10 cellular contexts compared by ENCODE assay signal in the genomic region with DNA sequence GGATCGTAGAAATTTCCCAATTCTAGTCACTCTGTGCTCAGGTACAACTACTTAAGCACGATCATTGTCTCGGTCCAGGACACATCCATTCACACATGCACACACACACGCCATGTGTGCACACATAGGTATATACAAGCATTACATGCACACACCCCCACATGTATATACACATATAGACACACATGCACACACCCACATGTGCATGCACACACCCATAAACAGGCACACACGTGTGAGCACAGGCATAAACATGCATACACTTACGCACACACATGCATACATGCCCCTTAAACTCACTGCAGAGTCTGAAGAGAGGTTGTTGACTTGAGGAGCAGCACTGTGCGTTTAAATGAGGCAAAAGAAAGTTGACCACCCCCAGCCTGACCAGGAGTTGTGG.
"Had no signal": no experiment of that assay in that cellular context is flagged by ENCODE, and none has a peak within 500 bp of the region (broad histone marks: within the 10 kb centered on the region; RNA-seq: fewer than 3 reads in every experiment).

No MANE protein-coding gene starts in this region.

- H3K4me3 ChIP-seq: GM23248, K562 had no signal

- H2AFZ ChIP-seq: GM23248 had no signal

- H3K9ac ChIP-seq: GM23248 had no signal

- FAIRE-seq: H54, K562 had no signal

- DNase-seq: GM23248, GOT3, H9, HCEC 1CT, HFFc6, IMR-90, KG1 had no signal

- H3K4me3 Mint-ChIP-seq: H9, HFFc6 had no signal

- H3K27ac ChIP-seq: GM23248, HL-60 had no signal

- H3K9me3 Mint-ChIP-seq: H9, HFFc6 had no signal

- ATAC-seq: K562 had no signal
